9 cellular contexts compared by ENCODE assay signal in genomic region chr12:124493809-124494750, GRCh38.
DNase-seq lines count a peak whose midpoint lies in the region; ATAC-seq and TF ChIP-seq lines count a peak whose summit lies in the region.
"Had no signal": no experiment of that assay in that cellular context is flagged by ENCODE, and none has a peak within 500 bp of the region (broad histone marks: within the 10 kb centered on the region; RNA-seq: fewer than 3 reads in every experiment).

No MANE protein-coding gene starts in this region.

- no peak overlapping the region for H4K8ac ChIP-seq in neuronal stem cell (ENCODE audit: low read depth, low read length)

- peak overlapping the region; percentile 83 for H3K27ac Mint-ChIP-seq in activated B cell treated with CpG ODN at 0.5 μM for 24 hours

- CTCF ChIA-PET in activated B cell treated with CpG ODN at 0.5 μM for 24 hours (lab: Charles Lee): interaction anchor here (0.8 to 1.1 kb wide), 5 partner anchors 9 to 41 kb away, joined by 3 to 5 read pairs (median 3); no protein-coding TSS in a partner anchor

- H2BK12ac ChIP-seq in neuronal stem cell (ENCODE audit: low read length): no peak overlapping the region

- H2BK120ac ChIP-seq in neuronal stem cell (ENCODE audit: low read depth, low read length): no peak overlapping the region

- no peak overlapping the region for H2AK5ac ChIP-seq in neuronal stem cell (ENCODE audit: low read depth, low read length)

- H3K27ac ChIP-seq in neuronal stem cell (replicated peaks; ENCODE audit: low read length): no peak overlapping the region

- H3K18ac ChIP-seq in neuronal stem cell (ENCODE audit: low read length): no peak overlapping the region

- intact Hi-C loops in activated B cell treated with CpG ODN at 0.5 μM for 24 hours (cut with micrococcal nuclease): loop anchor here (1.0 kb wide), 6 partner anchors 17 to 103 kb away; partner anchors contain the start of gene NCOR2
- intact Hi-C loops in Right ventricle myocardium inferior (cut with DNase I): no loop called here

- no CpG with 5 or more reads among the region's 27 CpGs for WGBS in neuronal stem cell (ENCODE audit: extremely low coverage in 2 of 2, insufficient read length in 2 of 2, insufficient replicate concordance in 1 of 2), 2 donors

- H2AFZ ChIP-seq in neuronal stem cell (ENCODE audit: low read length): no peak overlapping the region

- H3K4me3 Mint-ChIP-seq in activated B cell treated with CpG ODN at 0.5 μM for 24 hours: peak overlapping the region; percentile 76

- no peak overlapping the region for H3K4ac ChIP-seq in neuronal stem cell (ENCODE audit: low read length)

- no peak overlapping the region for H2BK5ac ChIP-seq in neuronal stem cell (ENCODE audit: low read length)

- H3K4me3 ChIP-seq in neuronal stem cell (ENCODE audit: low read length in 2 of 2) (no peak overlapping the region), BE2C (ENCODE audit: low read depth, low read length) (no peak overlapping the region)
- H3K4me3 ChIP-seq: heart left ventricle had no signal

- peaks cover 21% of the 10 kb centered on the region for H3K79me1 ChIP-seq in neuronal stem cell (ENCODE audit: low read depth, low read length)

- TF ChIP-seq CTCF in activated B cell treated with CpG ODN at 0.5 μM for 24 hours (IDR thresholded peaks at IDR 0.05) (no peak), BE2C (IDR thresholded peaks at IDR 0.05; ENCODE audit: low read depth, low read length) (no peak)

- H3K27me3 Mint-ChIP-seq in activated B cell treated with CpG ODN at 0.5 μM for 24 hours: no peaks in the 10 kb centered on the region

- DNase-seq in activated B cell treated with CpG ODN at 0.5 μM for 24 hours: peak; percentile 59
- DNase-seq in neuronal stem cell (ENCODE audit: low spot score): no peak
- no peak for DNase-seq in NCI-H524 treated with DMSO at 0.1 percent for 48 hours (lab: John Stamatoyannopoulos, UW)
- DNase-seq in BE2C: no peak
- DNase-seq in Right ventricle myocardium inferior (ENCODE audit: missing footprints): no peak
- no peak for DNase-seq in NCI-H446 treated with DMSO at 0.1 percent for 48 hours (lab: John Stamatoyannopoulos, UW)

- no peak overlapping the region for H3K4me2 ChIP-seq in neuronal stem cell (ENCODE audit: insufficient read depth, low read length, poor library complexity, severe bottlenecking)

- peaks cover 0 to 11% of the 10 kb centered on the region in 2 donors for H3K4me1 ChIP-seq in neuronal stem cell (ENCODE audit: control insufficient read depth in 2 of 2, insufficient read depth in 1 of 2, low read depth in 1 of 2, low read length in 2 of 2)
- peaks cover 11% of the 10 kb centered on the region for H3K4me1 ChIP-seq in BE2C

- H3K36me3 ChIP-seq in neuronal stem cell (replicated peaks in 1 of 2; ENCODE audit: control insufficient read depth in 2 of 2, insufficient read depth in 2 of 2, low read length in 2 of 2) (peaks cover 3 to 13% of the 10 kb centered on the region in 2 donors), BE2C (peaks cover 42% of the 10 kb centered on the region)

- H3K9me3 ChIP-seq in neuronal stem cell (replicated peaks in 1 of 2; ENCODE audit: control insufficient read depth in 2 of 2, insufficient read depth in 1 of 2, low read depth in 1 of 2, low read length in 2 of 2): no peaks in the 10 kb centered on the region
- H3K9me3 ChIP-seq in BE2C: no peaks in the 10 kb centered on the region
- H3K9me3 ChIP-seq: heart left ventricle had no signal

- H3K9ac ChIP-seq in neuronal stem cell (ENCODE audit: low read depth, low read length, poor library complexity): peak overlapping the region; percentile 7

- POLR2A ChIA-PET in activated B cell treated with CpG ODN at 0.5 μM for 24 hours (lab: Charles Lee): interaction anchor here (0.5 to 5.3 kb wide), 15 partner anchors 10 to 422 kb away, joined by 3 to 33 read pairs (median 3); no protein-coding TSS in a partner anchor

- ATAC-seq in GM18907 (IDR thresholded peaks at IDR 0.05; ENCODE audit: unreplicated experiment) (peak; percentile 91), HG02840 (IDR thresholded peaks at IDR 0.05; ENCODE audit: low FRiP score, unreplicated experiment) (peak; percentile 88), activated B cell treated with CpG ODN at 0.5 μM for 24 hours (ENCODE audit: low read depth) (peak; percentile 96), Right ventricle myocardium inferior (no peak)
- ATAC-seq: heart left ventricle had no signal

- peaks cover 69% of the 10 kb centered on the region for H3K4me1 Mint-ChIP-seq in activated B cell treated with CpG ODN at 0.5 μM for 24 hours

- H3K27me3 ChIP-seq in neuronal stem cell (ENCODE audit: control insufficient read depth in 3 of 3, insufficient read depth in 3 of 3, low read depth in 1 of 3, low read length in 3 of 3): no peaks in the 10 kb centered on the region
- H3K27me3 ChIP-seq in BE2C: no peaks in the 10 kb centered on the region
- H3K27me3 ChIP-seq: heart left ventricle had no signal

- H3K9me3 Mint-ChIP-seq in activated B cell treated with CpG ODN at 0.5 μM for 24 hours: no peaks in the 10 kb centered on the region

- no peak overlapping the region for H4K91ac ChIP-seq in neuronal stem cell (ENCODE audit: low read depth, low read length, poor library complexity)

- H3K14ac ChIP-seq in neuronal stem cell (ENCODE audit: low read length): no peak overlapping the region

- no peak overlapping the region for H2BK15ac ChIP-seq in neuronal stem cell (ENCODE audit: low read length)

- H3K36me3 Mint-ChIP-seq in activated B cell treated with CpG ODN at 0.5 μM for 24 hours (ENCODE audit: low read depth): peaks cover 26% of the 10 kb centered on the region

- peak overlapping the region; percentile 7 for H3K23ac ChIP-seq in neuronal stem cell (ENCODE audit: low read depth, low read length, poor library complexity)
